ENCODE assay signal across 14 cellular contexts in genomic region chr1:69787151-69787550, GRCh38.
"Had no signal": no experiment of that assay in that cellular context is flagged by ENCODE, and none has a peak within 500 bp of the region (broad histone marks: within the 10 kb centered on the region; RNA-seq: fewer than 3 reads in every experiment).

No MANE protein-coding gene starts in this region.

- H3K4me3 ChIP-seq: cardiac muscle cell, psoas muscle, suprapubic skin had no signal

- H3K9me3 Mint-ChIP-seq: T-helper 2 cell treated with Interferon-gamma antibody and Interleukin-4, amounts not matched to agents 5 μg/mL and 100 μg/mL, for 36 hours had no signal

- H3K27me3 Mint-ChIP-seq: activated CD4-positive, alpha-beta memory T cell treated with anti-CD3 and anti-CD28 coated beads, Interleukin-2, amount 10 ng/mL, durations not matched to agents 7 days and 5 days; natural killer cell treated with Interleukin-12 subunit alpha and Interleukin-12 subunit beta and Interleukin-15 and Interleukin-18, amount 100 ng/mL, for 72 hours; type B pancreatic cell had no signal

- H3K27me3 ChIP-seq: cardiac muscle cell, suprapubic skin had no signal

- H3K4me1 Mint-ChIP-seq: activated CD4-positive, alpha-beta memory T cell treated with anti-CD3 and anti-CD28 coated beads, Interleukin-2, amount 10 ng/mL, durations not matched to agents 7 days and 5 days had no signal

- H3K9me3 ChIP-seq: psoas muscle, suprapubic skin had no signal

- H3K4me1 ChIP-seq: psoas muscle, suprapubic skin had no signal

- H3K27ac Mint-ChIP-seq: activated CD4-positive, alpha-beta memory T cell treated with anti-CD3 and anti-CD28 coated beads, Interleukin-2, amount 10 ng/mL, durations not matched to agents 7 days and 5 days; natural killer cell treated with Interleukin-12 subunit alpha and Interleukin-12 subunit beta and Interleukin-15 and Interleukin-18, amount 100 ng/mL, for 72 hours; T-helper 2 cell treated with Interferon-gamma antibody and Interleukin-4, amounts not matched to agents 5 μg/mL and 100 μg/mL, for 36 hours; type B pancreatic cell had no signal

- H3K36me3 Mint-ChIP-seq: type B pancreatic cell had no signal

- H3K36me3 ChIP-seq: cardiac muscle cell, suprapubic skin had no signal

- H3K4me3 Mint-ChIP-seq: activated CD4-positive, alpha-beta memory T cell treated with anti-CD3 and anti-CD28 coated beads, Interleukin-2, amount 10 ng/mL, durations not matched to agents 7 days and 5 days; natural killer cell treated with Interleukin-12 subunit alpha and Interleukin-12 subunit beta and Interleukin-15 and Interleukin-18, amount 100 ng/mL, for 72 hours; T-helper 2 cell treated with Interferon-gamma antibody and Interleukin-4, amounts not matched to agents 5 μg/mL and 100 μg/mL, for 36 hours; type B pancreatic cell had no signal

- DNase-seq: activated CD4-positive, alpha-beta memory T cell treated with anti-CD3 and anti-CD28 coated beads, Interleukin-2, amount 10 ng/mL, durations not matched to agents 7 days and 5 days; activated naive CD4-positive, alpha-beta T cell treated with Interleukin-2 at 50 U/mL for 16 hours; activated T-cell treated with anti-CD3 and anti-CD28 coated beads, Interleukin-2, amount 50 U/mL, for 48 hours; foreskin melanocyte; head of caudate nucleus; psoas muscle; stimulated activated CD4-positive, alpha-beta T cell treated with anti-CD3 and anti-CD28 coated beads, Interleukin-2, amount 100 ng/mL, for 48 hours; stimulated activated CD8-positive, alpha-beta memory T cell treated with anti-CD3 and anti-CD28 coated beads, Interleukin-4, amount 100 ng/mL, for 48 hours; stimulated activated naive CD8-positive, alpha-beta T cell treated with anti-CD3 and anti-CD28 coated beads, Interleukin-15, Interleukin-2, amounts not matched to agents 100 U/mL and 50 U/mL, for 24 hours had no signal

- H3K27ac ChIP-seq: cardiac muscle cell, psoas muscle, suprapubic skin had no signal
